In genomic region chr1:155322953-155323728, GRCh38 we compare ENCODE assay signal across 8 cellular contexts. TPM values are rescaled to one million over a fixed set of nuclear protein-coding genes. Genes with fewer than 3 reads are reported as not detected.
DNase-seq lines count a peak whose midpoint lies in the region; ATAC-seq and TF ChIP-seq lines count a peak whose summit lies in the region.

No MANE protein-coding gene starts in this region.

- CTCF ChIA-PET in CD8-positive, alpha-beta T cell (lab: Charles Lee), result interaction anchor here (0.6 to 9.2 kb wide), 17 partner anchors 10 to 197 kb away, joined by 3 to 152 read pairs (median 5); partner anchors contain the start of genes CLK2, ENTREP3, FDPS and HCN3
- CTCF ChIA-PET in PC-3 (lab: Charles Lee), result interaction anchor here (0.7 to 1.7 kb wide), 6 partner anchors 46 to 181 kb away, joined by 3 to 14 read pairs (median 4); partner anchors contain the start of genes CLK2 and HCN3

- H3K27me3 Mint-ChIP-seq in CD8-positive, alpha-beta T cell (ENCODE audit: low read depth), result no peaks in the 10 kb centered on the region
- H3K27me3 Mint-ChIP-seq in activated T-cell treated with anti-CD3 and anti-CD28 coated beads, Interleukin-2, amount 50 U/mL, for 4 hours (ENCODE audit: low read depth), result no peaks in the 10 kb centered on the region

- peaks cover 34% of the 10 kb centered on the region for H3K4me1 ChIP-seq in CD8-positive, alpha-beta T cell (ENCODE audit: insufficient read depth, low read length)
- H3K4me1 ChIP-seq in PC-3 (ENCODE audit: insufficient read depth, low read length) (peaks cover 21% of the 10 kb centered on the region), mucosa of stomach (ENCODE audit: control insufficient read depth, insufficient read depth, low read length) (peaks cover 29% of the 10 kb centered on the region)

- peaks cover 10% of the 10 kb centered on the region for H3K36me3 Mint-ChIP-seq in CD8-positive, alpha-beta T cell
- peaks cover 4% of the 10 kb centered on the region for H3K36me3 Mint-ChIP-seq in activated T-cell treated with anti-CD3 and anti-CD28 coated beads, Interleukin-2, amount 50 U/mL, for 4 hours (ENCODE audit: insufficient read depth)

- no peaks in the 10 kb centered on the region for H3K9me2 ChIP-seq in PC-3 (replicated peaks; ENCODE audit: low read length)

- no TSS peak for BruUV-seq in PC-3 (replicated peaks; lab: Mats Ljungman, UMichigan)

- intact Hi-C loops in CD8-positive, alpha-beta T cell (cut with DNase I, micrococcal nuclease), result loop anchor here (1.0 to 10.0 kb wide), 9 partner anchors 15 to 730 kb away; partner anchors contain the start of genes FDPS (in 2 of the 2), HCN3 (in 2 of the 2), MTX1 (in 2 of the 2) and THBS3 (in 2 of the 2)
- intact Hi-C loops in PC-3 (cut with micrococcal nuclease), result loop anchor here (1.0 kb wide), 4 partner anchors 15 to 325 kb away; partner anchors contain the start of genes ENTREP3, FDPS and HCN3

- H3K27ac Mint-ChIP-seq in CD8-positive, alpha-beta T cell, result peak overlapping the region; percentile 27

- H3K27ac ChIP-seq in CD8-positive, alpha-beta T cell (ENCODE audit: low read depth, low read length), result peak overlapping the region; percentile 69
- peak overlapping the region; percentile 83 for H3K27ac ChIP-seq in PC-3 (ENCODE audit: low read length)

- peak overlapping the region; percentile 100 for H3K4me3 ChIP-seq in CD8-positive, alpha-beta T cell (ENCODE audit: low read depth, low read length)
- peak overlapping the region; percentile 80 for H3K4me3 ChIP-seq in PC-3 (ENCODE audit: low read length)
- H3K4me3 ChIP-seq in mucosa of stomach (ENCODE audit: low read length), result peak overlapping the region; percentile 86

- H3K9me3 ChIP-seq in CD8-positive, alpha-beta T cell (ENCODE audit: low read length), result no peaks in the 10 kb centered on the region
- H3K9me3 ChIP-seq in PC-3 (ENCODE audit: low read length) (no peaks in the 10 kb centered on the region), mucosa of stomach (ENCODE audit: control insufficient read depth, low read length) (no peaks in the 10 kb centered on the region)

- peak overlapping the region; percentile 90 for H3K4me3 Mint-ChIP-seq in CD8-positive, alpha-beta T cell
- H3K4me3 Mint-ChIP-seq in activated T-cell treated with anti-CD3 and anti-CD28 coated beads, Interleukin-2, amount 50 U/mL, for 4 hours, result peak overlapping the region; percentile 82

- TF ChIP-seq EP300 in Ishikawa (IDR thresholded peaks at IDR 0.05; ENCODE audit: borderline replicate concordance), result no peak

- POLR2A ChIA-PET in CD8-positive, alpha-beta T cell (lab: Charles Lee), result interaction anchor here (0.8 to 3.4 kb wide), 10 partner anchors 11 to 243 kb away, joined by 3 to 22 read pairs (median 8); partner anchors contain the start of genes CLK2, FDPS and SCAMP3
- POLR2A ChIA-PET in PC-3 (lab: Charles Lee; ENCODE audit: unreplicated experiment), result interaction anchor here (0.6 to 1.3 kb wide), 7 partner anchors 46 to 130 kb away, joined by 3 to 6 read pairs (median 3); partner anchors contain the start of genes CLK2, ENTREP3, HCN3 and SCAMP3

- H3K4me2 ChIP-seq in PC-3 (ENCODE audit: low read length), result peak overlapping the region; percentile 93

- no peaks in the 10 kb centered on the region for H4K20me1 ChIP-seq in PC-3 (ENCODE audit: low read length)

- TF ChIP-seq RAD21 in Ishikawa (IDR thresholded peaks at IDR 0.05; ENCODE audit: low read depth), result peak; percentile 75

- H3F3A ChIP-seq in PC-3 (ENCODE audit: low read length, unreplicated experiment), result no peaks in the 10 kb centered on the region

- peak; percentile 53 for ATAC-seq in CD8-positive, alpha-beta T cell
- ATAC-seq in GM21390 (IDR thresholded peaks at IDR 0.05; ENCODE audit: unreplicated experiment) (peak; percentile 42), PC-3 (peak; percentile 40)
- peak; percentile 61 to 64 for ATAC-seq in activated T-cell treated with anti-CD3 and anti-CD28 coated beads, Interleukin-2, amount 50 U/mL, for 4 hours

- peak; percentile 76 to 93 (median 83) for DNase-seq in CD8-positive, alpha-beta T cell
- peak; percentile 95 for DNase-seq in PC-3
- peak; percentile 85 for DNase-seq in activated T-cell treated with anti-CD3 and anti-CD28 coated beads, Interleukin-2, amount 50 U/mL, for 4 hours
- DNase-seq in erythroblast (lab: John Stamatoyannopoulos, UW), result peak; percentile 83 to 90
- DNase-seq in stimulated activated CD8-positive, alpha-beta memory T cell treated with anti-CD3 and anti-CD28 coated beads, Interleukin-4, amount 100 ng/mL, for 24 hours (ENCODE audit: low read depth), result peak; percentile 78

- H3K9ac ChIP-seq in PC-3 (ENCODE audit: low read length), result peak overlapping the region; percentile 84
- peak overlapping the region; percentile 82 for H3K9ac ChIP-seq in mucosa of stomach (ENCODE audit: low read length)

- H2AFZ ChIP-seq in PC-3 (ENCODE audit: low read length), result peak overlapping the region; percentile 92

- no peaks in the 10 kb centered on the region for H3K9me3 Mint-ChIP-seq in CD8-positive, alpha-beta T cell
- H3K9me3 Mint-ChIP-seq in activated T-cell treated with anti-CD3 and anti-CD28 coated beads, Interleukin-2, amount 50 U/mL, for 4 hours, result no peaks in the 10 kb centered on the region

- no peaks in the 10 kb centered on the region for H3K36me3 ChIP-seq in CD8-positive, alpha-beta T cell (ENCODE audit: insufficient read depth, low read length)
- H3K36me3 ChIP-seq in PC-3 (ENCODE audit: low read depth, low read length) (peaks cover 22% of the 10 kb centered on the region), mucosa of stomach (ENCODE audit: control insufficient read depth, insufficient read depth, low read length) (peaks cover 10% of the 10 kb centered on the region)

- H3K27me3 ChIP-seq in CD8-positive, alpha-beta T cell (ENCODE audit: insufficient read depth, low read length), result no peaks in the 10 kb centered on the region
- H3K27me3 ChIP-seq in PC-3 (ENCODE audit: low read length) (no peaks in the 10 kb centered on the region), mucosa of stomach (ENCODE audit: control insufficient read depth, insufficient read depth, low read length) (no peaks in the 10 kb centered on the region)

- peak; percentile 97 for TF ChIP-seq CTCF in CD8-positive, alpha-beta T cell (IDR thresholded peaks at IDR 0.05)
- TF ChIP-seq CTCF in PC-3 (conservative IDR thresholded peaks at IDR 0.05; ENCODE audit: low read depth, low read length), result peak; percentile 92

- peaks cover 33% of the 10 kb centered on the region for H3K4me1 Mint-ChIP-seq in CD8-positive, alpha-beta T cell (ENCODE audit: low read depth)
- peaks cover 27% of the 10 kb centered on the region for H3K4me1 Mint-ChIP-seq in activated T-cell treated with anti-CD3 and anti-CD28 coated beads, Interleukin-2, amount 50 U/mL, for 4 hours (ENCODE audit: low read depth)

- TF ChIP-seq POLR2A in erythroblast (IDR thresholded peaks at IDR 0.05; ENCODE audit: low read length), result no peak

- H3K79me2 ChIP-seq in PC-3 (ENCODE audit: low read length), result peaks cover 29% of the 10 kb centered on the region

TF ChIP-seq in Ishikawa, 13 proteins besides CTCF, POLR2A, EP300 and RAD21:
- TF ChIP-seq TAF1 (IDR thresholded peaks at IDR 0.05; ENCODE audit: low read depth) (peak; percentile 34; the same call in 1 of the 2 replicates), MAX (IDR thresholded peaks at IDR 0.05) (peak; percentile 49; the same call in 1 of the 2 replicates), YY1 (IDR thresholded peaks at IDR 0.05; ENCODE audit: low read depth) (no peak; the same call in 1 of the 2 replicates), ZBTB7A (IDR thresholded peaks at IDR 0.05; ENCODE audit: low read depth) (0 out of 2 replicates have a peak, but pooled peaks have one; percentile 60), TCF12 (IDR thresholded peaks at IDR 0.05; ENCODE audit: low read depth) (0 out of 2 replicates have a peak, but pooled peaks have one; percentile 17), USF1 (IDR thresholded peaks at IDR 0.05) (0 out of 2 replicates have a peak, but pooled peaks have one; percentile 6)
TF ChIP-seq in Ishikawa: peak in this region for 5.

RNA-seq across cellular contexts. Expression of gene RUSC1, which starts 2.4 kb away (rescaled TPM):
- 1 to 10 TPM; 7.5 to 7.8 TPM for total RNA-seq in CD8-positive, alpha-beta T cell
- 80.3 and 85.1 TPM in 2 replicates for total RNA-seq in PC-3 (2014; rRNA removed)
- 10 to 100 TPM; 28.1 to 31.9 (median 30.2) TPM for total RNA-seq in activated T-cell treated with anti-CD3 and anti-CD28 coated beads, Interleukin-2, amount 50 U/mL, for 4 hours

RNA-seq across cellular contexts. Expression of gene FDPS, which starts 14.5 kb away (rescaled TPM):
- total RNA-seq in CD8-positive, alpha-beta T cell, result 10 to 100 TPM; 38.2 to 38.7 TPM
- 301 and 313 TPM in 2 replicates for total RNA-seq in PC-3 (2014; rRNA removed)
- 100 to 1,000 TPM; 185 to 214 (median 189) TPM for total RNA-seq in activated T-cell treated with anti-CD3 and anti-CD28 coated beads, Interleukin-2, amount 50 U/mL, for 4 hours

RNA-seq across cellular contexts. Expression of gene PKLR, which starts 21.9 kb away (rescaled TPM):
- total RNA-seq in CD8-positive, alpha-beta T cell, result not detected
- not detected in 2 replicates for total RNA-seq in PC-3 (2014; rRNA removed)
- under 1 TPM in 2 of 3 donors, not detected in 1; 0.13 to 0.14 TPM for total RNA-seq in activated T-cell treated with anti-CD3 and anti-CD28 coated beads, Interleukin-2, amount 50 U/mL, for 4 hours

RNA-seq across cellular contexts. Expression of gene HCN3, which starts 45.9 kb away (rescaled TPM):
- total RNA-seq in CD8-positive, alpha-beta T cell, result 1 to 10 TPM; 1.3 TPM
- total RNA-seq in PC-3 (2014; rRNA removed), result 1.8 and 1.9 TPM in 2 replicates
- total RNA-seq in activated T-cell treated with anti-CD3 and anti-CD28 coated beads, Interleukin-2, amount 50 U/mL, for 4 hours, result 1 to 10 TPM; 1.1 to 1.3 (median 1.3) TPM

RNA-seq across cellular contexts. Expression of gene CLK2, which starts 49.8 kb away (rescaled TPM):
- total RNA-seq in CD8-positive, alpha-beta T cell, result 10 to 100 TPM; 48.6 to 54.4 TPM
- total RNA-seq in PC-3 (2014; rRNA removed), result 44.5 and 49.9 TPM in 2 replicates
- total RNA-seq in activated T-cell treated with anti-CD3 and anti-CD28 coated beads, Interleukin-2, amount 50 U/mL, for 4 hours, result 10 to 100 TPM; 64.2 to 68.4 (median 66.3) TPM

Comparison
In these comparisons a context has a peak if more than half of its experiments do, and no peak if none do; other contexts are left out.
1. Peak in every context shown above with its lines: DNase-seq, ATAC-seq, H3K4me3 ChIP-seq and H3K27ac ChIP-seq.